10 cellular contexts compared by ENCODE assay signal in the genomic region with DNA sequence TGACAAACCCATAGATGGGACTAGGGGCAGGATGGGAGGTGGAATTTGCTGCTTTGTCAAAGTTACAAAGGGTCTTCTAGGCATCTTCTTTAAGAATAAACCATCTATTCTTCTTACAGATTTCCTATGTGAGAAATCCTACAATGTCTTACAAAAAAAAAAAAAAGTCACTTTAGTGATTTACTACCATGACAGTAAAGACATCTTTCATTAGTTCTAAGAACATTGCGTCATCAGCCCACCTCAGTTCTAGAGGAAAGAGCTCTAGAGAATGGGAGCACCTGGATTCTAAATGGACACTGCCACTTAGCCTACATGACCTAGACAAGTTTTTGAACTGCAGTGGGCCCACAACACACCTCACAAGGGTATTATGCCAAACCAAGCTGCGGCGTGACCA.
"Had no signal": no experiment of that assay in that cellular context is flagged by ENCODE, and none has a peak within 500 bp of the region (broad histone marks: within the 10 kb centered on the region; RNA-seq: fewer than 3 reads in every experiment).

No MANE protein-coding gene starts in this region.

- H3K4me3 Mint-ChIP-seq: GM23338, H9, HFFc6 had no signal

- ATAC-seq: GM23338, HCT116 had no signal

- H3K36me3 ChIP-seq: HAP-1 had no signal

- H3K4me2 ChIP-seq: GM23338 had no signal

- H3K4me3 ChIP-seq: GM23248, GM23338, HAP-1 had no signal

- H3K9me3 ChIP-seq: HAP-1 had no signal

- H3K27ac Mint-ChIP-seq: GM23338, H9, HFFc6 had no signal

- H3K27ac ChIP-seq: GM23248 had no signal

- DNase-seq: GM23248, GOT3, H7, H9, HCEC 1CT, HFFc6 had no signal

- H2AFZ ChIP-seq: GM23248, GM23338 had no signal

- FAIRE-seq: H54 had no signal

- H3K4me1 ChIP-seq: HAP-1 had no signal

- H3K4me1 Mint-ChIP-seq: H9 had no signal

- H3K9ac ChIP-seq: GM23248 had no signal

- H3K9me3 Mint-ChIP-seq: GM23338, H9, HFFc6 had no signal
